ENCODE assay signal across 8 cellular contexts in the genomic region with DNA sequence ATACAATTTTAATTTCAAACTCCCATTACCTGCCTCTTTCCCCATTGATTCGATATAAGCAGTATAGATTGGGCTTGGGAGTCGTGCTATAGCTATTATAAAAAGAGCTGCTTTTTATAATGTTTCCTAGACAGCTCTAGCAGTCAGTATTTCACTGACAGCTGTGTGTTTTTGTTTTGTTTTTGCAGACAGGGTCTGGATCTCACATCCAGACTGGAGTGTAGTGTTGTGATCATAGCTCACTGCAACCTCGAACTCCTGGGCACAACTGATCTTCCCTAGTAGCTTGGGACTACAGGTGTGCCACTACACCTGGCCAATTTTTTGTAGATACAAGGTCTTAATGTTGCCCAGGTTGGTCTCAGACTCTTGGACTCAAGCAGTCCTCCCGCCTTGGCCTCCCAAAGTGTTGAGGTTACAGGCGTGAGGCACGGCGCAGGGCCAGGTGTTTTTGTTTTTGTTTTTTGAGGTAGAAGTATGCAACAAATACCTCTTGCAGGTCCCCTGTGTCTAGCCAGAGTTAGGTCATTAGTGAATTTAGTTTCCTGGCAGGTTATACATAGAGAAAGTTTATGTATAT.
A peak's percentile ranks its signal among the peaks of the same experiment; 100 is the strongest.
DNase-seq lines count a peak whose midpoint lies in the region; ATAC-seq lines count a peak whose summit lies in the region.

No MANE protein-coding gene starts in this region.

- peak overlapping the region; percentile 97 for H3K4me3 ChIP-seq in iPS-18a (ENCODE audit: low read length)

- peaks cover 24% of the 10 kb centered on the region for H3K4me1 Mint-ChIP-seq in T-helper 2 cell treated with Interferon-gamma antibody and Interleukin-4, amounts not matched to agents 5 μg/mL and 100 μg/mL, for 36 hours (ENCODE audit: low read depth)
- H3K4me1 Mint-ChIP-seq in stimulated activated naive CD8-positive, alpha-beta T cell treated with anti-CD3 and anti-CD28 coated beads, Interleukin-15, amount 100 ng/mL, for 72 hours, result peaks cover 56% of the 10 kb centered on the region

- H3K4me3 Mint-ChIP-seq in T-helper 2 cell treated with Interferon-gamma antibody and Interleukin-4, amounts not matched to agents 5 μg/mL and 100 μg/mL, for 36 hours, result peak overlapping the region; percentile 91
- H3K4me3 Mint-ChIP-seq in stimulated activated naive CD8-positive, alpha-beta T cell treated with anti-CD3 and anti-CD28 coated beads, Interleukin-15, amount 100 ng/mL, for 72 hours, result peak overlapping the region; percentile 90 to 99

- no peaks in the 10 kb centered on the region for H3K9me3 Mint-ChIP-seq in T-helper 2 cell treated with Interferon-gamma antibody and Interleukin-4, amounts not matched to agents 5 μg/mL and 100 μg/mL, for 36 hours
- no peaks in the 10 kb centered on the region for H3K9me3 Mint-ChIP-seq in stimulated activated naive CD8-positive, alpha-beta T cell treated with anti-CD3 and anti-CD28 coated beads, Interleukin-15, amount 100 ng/mL, for 72 hours

- peaks cover 17% of the 10 kb centered on the region for H3K36me3 ChIP-seq in iPS-18a (ENCODE audit: control insufficient read depth, low read depth, low read length)

- peaks cover 20% of the 10 kb centered on the region for H3K36me3 Mint-ChIP-seq in T-helper 2 cell treated with Interferon-gamma antibody and Interleukin-4, amounts not matched to agents 5 μg/mL and 100 μg/mL, for 36 hours (ENCODE audit: low read depth)

- H3K27ac Mint-ChIP-seq in T-helper 2 cell treated with Interferon-gamma antibody and Interleukin-4, amounts not matched to agents 5 μg/mL and 100 μg/mL, for 36 hours, result peak overlapping the region; percentile 99
- H3K27ac Mint-ChIP-seq in stimulated activated naive CD8-positive, alpha-beta T cell treated with anti-CD3 and anti-CD28 coated beads, Interleukin-15, amount 100 ng/mL, for 72 hours, result peak overlapping the region; percentile 85 to 97

- ATAC-seq in stimulated activated naive CD8-positive, alpha-beta T cell treated with anti-CD3 and anti-CD28 coated beads, Interleukin-15, amount 100 ng/mL, for 72 hours, result no peak
- ATAC-seq in HG03196 (IDR thresholded peaks at IDR 0.05; ENCODE audit: unreplicated experiment), result no peak

- no peaks in the 10 kb centered on the region for H3K27me3 ChIP-seq in iPS-18a (ENCODE audit: control insufficient read depth, insufficient read depth, low read length)

- peak overlapping the region; percentile 90 for H3K27ac ChIP-seq in iPS-18a (ENCODE audit: low read length)

- DNase-seq in T-helper 2 cell treated with Interferon-gamma antibody and Interleukin-4, amounts not matched to agents 5 μg/mL and 100 μg/mL, for 36 hours (ENCODE audit: low spot score), result no peak
- DNase-seq in T-helper 2 cell (no peak), NCI-H146 treated with DMSO at 0.1 percent for 48 hours (lab: John Stamatoyannopoulos, UW; ENCODE audit: unreplicated experiment) (no peak), HuH-7.5 (ENCODE audit: low spot score) (no peak)
- DNase-seq in activated CD8-positive, alpha-beta memory T cell treated with anti-CD3 and anti-CD28 coated beads, Interleukin-2, amount 50 U/mL, for 48 hours, result peak; percentile 53
- DNase-seq in stimulated activated naive CD8-positive, alpha-beta T cell treated with anti-CD3 and anti-CD28 coated beads, Interleukin-15, amount 100 ng/mL, for 72 hours, result no peak

- no peaks in the 10 kb centered on the region for H3K9me3 ChIP-seq in iPS-18a (ENCODE audit: control insufficient read depth, low read depth, low read length)

- peak overlapping the region; percentile 98 for H3K9ac ChIP-seq in iPS-18a (ENCODE audit: low read length)

- H3K27me3 Mint-ChIP-seq in T-helper 2 cell treated with Interferon-gamma antibody and Interleukin-4, amounts not matched to agents 5 μg/mL and 100 μg/mL, for 36 hours (ENCODE audit: low read depth), result no peaks in the 10 kb centered on the region
- H3K27me3 Mint-ChIP-seq in stimulated activated naive CD8-positive, alpha-beta T cell treated with anti-CD3 and anti-CD28 coated beads, Interleukin-15, amount 100 ng/mL, for 72 hours, result no peaks in the 10 kb centered on the region

- H3K4me1 ChIP-seq in iPS-18a (ENCODE audit: control insufficient read depth, low read depth, low read length), result peaks cover 2% of the 10 kb centered on the region
